8 cellular contexts compared by ENCODE assay signal in the genomic region with DNA sequence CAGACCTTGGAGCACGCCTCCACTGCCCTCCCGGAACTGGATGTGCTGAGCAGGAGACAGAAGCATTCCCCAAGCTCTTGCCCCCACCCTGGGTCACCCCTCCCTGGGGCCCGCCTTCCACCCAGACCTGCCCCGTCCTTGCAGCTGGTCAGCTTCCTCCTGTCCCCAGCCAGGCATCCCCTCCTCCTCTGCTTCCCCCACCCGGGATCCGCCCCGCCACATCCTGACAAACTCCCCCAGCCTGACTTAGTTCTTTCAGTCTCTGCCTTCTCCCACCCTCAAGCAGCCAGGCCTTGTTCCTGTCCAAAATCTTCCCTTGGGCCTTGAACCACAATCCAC. TPM values are rescaled to one million over a fixed set of nuclear protein-coding genes. Genes with fewer than 3 reads are reported as not detected.
DNase-seq lines count a peak whose midpoint lies in the region; TF ChIP-seq lines count a peak whose summit lies in the region.

No MANE protein-coding gene starts in this region.

- H3K36me3 ChIP-seq in OCI-LY7 (ENCODE audit: insufficient read depth, low read length), result no peaks in the 10 kb centered on the region
- peaks cover 0 to 3% of the 10 kb centered on the region in 2 donors for H3K36me3 ChIP-seq in esophagus (ENCODE audit: control insufficient read depth in 2 of 2, insufficient read depth in 2 of 2, low read length in 1 of 2)

- intact Hi-C loops in OCI-LY7 (cut with micrococcal nuclease; ENCODE audit: unreplicated experiment), result no loop called here

- H3K27ac Mint-ChIP-seq in nephron progenitor cell, result peak overlapping the region; percentile 33

- H4K20me1 ChIP-seq in OCI-LY7 (ENCODE audit: insufficient read depth, low read length), result no peaks in the 10 kb centered on the region

- H3K9me3 Mint-ChIP-seq in nephron progenitor cell, result no peaks in the 10 kb centered on the region

- H2AFZ ChIP-seq in OCI-LY7 (ENCODE audit: low read length), result no peak overlapping the region

- H3K27ac ChIP-seq in OCI-LY7 (ENCODE audit: low read depth, low read length, poor library complexity, severe bottlenecking) (peak overlapping the region; percentile 46), esophagus (ENCODE audit: low read depth in 2 of 2, low read length in 1 of 2) (peak overlapping the region; percentile 81 to 83)

- CTCF ChIA-PET in OCI-LY7 (lab: Charles Lee; ENCODE audit: unreplicated experiment), result no interaction called here
- CTCF ChIA-PET in HEK293T (lab: Yijun Ruan, JAX), result no interaction called here

- POLR2A ChIA-PET in OCI-LY7 (lab: Charles Lee), result interaction anchor here (1.4 kb wide), 1 partner anchor 15 kb away, joined by 3 read pairs; no protein-coding TSS in a partner anchor
- POLR2A ChIA-PET in HEK293T (lab: Yijun Ruan, JAX), result interaction anchor here (0.6 to 2.0 kb wide), 2 partner anchors 16 to 20 kb away, joined by 3 to 4 read pairs; no protein-coding TSS in a partner anchor

- H3K9me2 ChIP-seq in OCI-LY7 (ENCODE audit: insufficient read depth, low read length), result no peaks in the 10 kb centered on the region

- H3K4me1 ChIP-seq in OCI-LY7 (ENCODE audit: insufficient read depth, low read length, poor library complexity, severe bottlenecking) (peaks cover 65% of the 10 kb centered on the region), esophagus (ENCODE audit: control insufficient read depth in 2 of 2, insufficient read depth in 2 of 2, low read length in 1 of 2) (peaks cover 10 to 21% of the 10 kb centered on the region in 2 donors)

- no peak for TF ChIP-seq CTCF in OCI-LY7 (conservative IDR thresholded peaks at IDR 0.05; ENCODE audit: low read length)
- no peak for TF ChIP-seq CTCF in nephron progenitor cell (IDR thresholded peaks at IDR 0.05)

- 45 to 60% methylated on average over 7 of the region's 7 CpGs for WGBS in esophagus, 2 donors

- peak overlapping the region; percentile 66 for H3K4me3 Mint-ChIP-seq in nephron progenitor cell

- H3K36me3 Mint-ChIP-seq in nephron progenitor cell (ENCODE audit: low read depth), result no peaks in the 10 kb centered on the region

- peak overlapping the region; percentile 54 for H3K4me2 ChIP-seq in OCI-LY7 (ENCODE audit: low read length)

- H3K79me2 ChIP-seq in OCI-LY7 (ENCODE audit: insufficient read depth, low read depth, low read length), result no peaks in the 10 kb centered on the region

- BruUV-seq in OCI-LY7 (replicated peaks; lab: Mats Ljungman, UMichigan), result no TSS peak

- H3K4me3 ChIP-seq in OCI-LY7 (ENCODE audit: low read depth, low read length, poor library complexity, severe bottlenecking), result peak overlapping the region; percentile 6
- H3K4me3 ChIP-seq in esophagus (ENCODE audit: low read depth in 1 of 2, low read length in 2 of 2), result no peak overlapping the region

- H3K4me1 Mint-ChIP-seq in nephron progenitor cell, result peaks cover 47% of the 10 kb centered on the region

- H3K27me3 ChIP-seq in esophagus (ENCODE audit: control insufficient read depth in 1 of 2, insufficient read depth in 2 of 2, low read length in 2 of 2), result no peaks in the 10 kb centered on the region

- H3K9me3 ChIP-seq in OCI-LY7 (ENCODE audit: low read length) (no peaks in the 10 kb centered on the region), esophagus (ENCODE audit: control insufficient read depth in 2 of 2, insufficient read depth in 1 of 2, low read depth in 1 of 2, low read length in 1 of 2) (no peaks in the 10 kb centered on the region)

- H3K27me3 Mint-ChIP-seq in nephron progenitor cell (ENCODE audit: low read depth, poor library complexity), result peaks cover 3% of the 10 kb centered on the region

- peak; percentile 14 for DNase-seq in DMS114 treated with DMSO at 0.1 percent for 48 hours (lab: John Stamatoyannopoulos, UW; ENCODE audit: unreplicated experiment)
- no peak for DNase-seq in OCI-LY7 (ENCODE audit: low spot score)
- peak; percentile 51 for DNase-seq in nephron progenitor cell
- DNase-seq in NCI-H146 (lab: John Stamatoyannopoulos, UW), result no peak
- no peak for DNase-seq in GOT3 (lab: John Stamatoyannopoulos, UW)
- DNase-seq in DMS79 (lab: John Stamatoyannopoulos, UW), result no peak
- no peak for DNase-seq in HEK293T (ENCODE audit: extremely low spot score)

TF ChIP-seq in HEK293T, 16 proteins besides CTCF, POLR2A, EP300 and RAD21:
- no peak for TF ChIP-seq ELF4 (IDR thresholded peaks at IDR 0.05)
- no peak for TF ChIP-seq FOXM1 (IDR thresholded peaks at IDR 0.05; ENCODE audit: borderline replicate concordance)
- no peak for TF ChIP-seq CTBP1 (IDR thresholded peaks at IDR 0.05; ENCODE audit: borderline replicate concordance)
- no peak for TF ChIP-seq ARNT (IDR thresholded peaks at IDR 0.05)
- TF ChIP-seq TARDBP (IDR thresholded peaks at IDR 0.05), result no peak
- TF ChIP-seq LEF1 (IDR thresholded peaks at IDR 0.05; ENCODE audit: borderline replicate concordance), result no peak
- no peak for TF ChIP-seq BHLHE40 (IDR thresholded peaks at IDR 0.05; ENCODE audit: borderline replicate concordance)
- TF ChIP-seq HDGF (IDR thresholded peaks at IDR 0.05; ENCODE audit: borderline replicate concordance), result no peak
- TF ChIP-seq FOXK2 (IDR thresholded peaks at IDR 0.05), result no peak
- TF ChIP-seq ZNF384 (IDR thresholded peaks at IDR 0.05), result no peak
- TF ChIP-seq L3MBTL2 (conservative IDR thresholded peaks at IDR 0.05), result no peak

RNA-seq across cellular contexts. Expression of a gene that starts 1.1 kb away (rescaled TPM):
- total RNA-seq in OCI-LY7 (2014; rRNA removed; shearing (Covaris generic)), result 10.7 and 13.6 TPM in 2 replicates
- total RNA-seq in OCI-LY7 (2022), result 38.9 and 39.2 TPM in 2 replicates
- polyA plus RNA-seq in esophagus, result 100 to 1,000 TPM; 107 to 186 TPM

RNA-seq across cellular contexts. Expression of a gene that starts 18.2 kb away (rescaled TPM):
- total RNA-seq in OCI-LY7 (2014; rRNA removed; shearing (Covaris generic)), result 25.0 and 31.6 TPM in 2 replicates
- 38.1 and 45.0 TPM in 2 replicates for total RNA-seq in OCI-LY7 (2022)
- polyA plus RNA-seq in esophagus, result 1 to 10 TPM; 2.4 to 6.8 TPM

RNA-seq across cellular contexts. Expression of a gene that starts 34.6 kb away (rescaled TPM):
- total RNA-seq in OCI-LY7 (2014; rRNA removed; shearing (Covaris generic)), result 55.0 and 64.5 TPM in 2 replicates
- 62.3 and 65.8 TPM in 2 replicates for total RNA-seq in OCI-LY7 (2022)
- polyA plus RNA-seq in esophagus, result 10 to 100 TPM; 30.2 to 38.2 TPM

RNA-seq across cellular contexts. Expression of a gene that starts 38.4 kb away (rescaled TPM):
- total RNA-seq in OCI-LY7 (2014; rRNA removed; shearing (Covaris generic)), result 12.0 and 13.0 TPM in 2 replicates
- total RNA-seq in OCI-LY7 (2022), result 18.6 and 19.7 TPM in 2 replicates
- polyA plus RNA-seq in esophagus, result 1 to 10 TPM; 5.4 to 6.1 TPM

RNA-seq across cellular contexts. Expression of a gene that starts 47.1 kb away (rescaled TPM):
- 90.8 and 93.6 TPM in 2 replicates for total RNA-seq in OCI-LY7 (2014; rRNA removed; shearing (Covaris generic))
- total RNA-seq in OCI-LY7 (2022), result 84.9 and 90.1 TPM in 2 replicates
- polyA plus RNA-seq in esophagus, result 1 to 10 TPM; 3.0 to 3.4 TPM

Comparison
In these comparisons a context has a peak if more than half of its experiments do, and no peak if none do; other contexts are left out.
1. DNase-seq: peak in DMS114 treated with DMSO at 0.1 percent for 48 hours (single experiment) and nephron progenitor cell (single experiment); none in OCI-LY7 (single experiment), NCI-H146 (single experiment), GOT3 (single experiment), DMS79 (single experiment) and HEK293T (single experiment).